In genomic region chr17:52383493-52384100, GRCh38 we compare ENCODE assay signal across 9 cellular contexts.
DNase-seq lines count a peak whose midpoint lies in the region; ATAC-seq and TF ChIP-seq lines count a peak whose summit lies in the region.
"Had no signal": no experiment of that assay in that cellular context is flagged by ENCODE, and none has a peak within 500 bp of the region (broad histone marks: within the 10 kb centered on the region; RNA-seq: fewer than 3 reads in every experiment).

No MANE protein-coding gene starts in this region.

- H3K9me3 ChIP-seq in upper lobe of right lung: no peaks in the 10 kb centered on the region

- no peak overlapping the region for H3K27ac ChIP-seq in upper lobe of right lung

- intact Hi-C loops in left colon (cut with DNase I, micrococcal nuclease) (no loop called here), upper lobe of right lung (cut with DNase I) (no loop called here)

- peaks cover 4% of the 10 kb centered on the region for H3K27me3 Mint-ChIP-seq in brain
- H3K27me3 Mint-ChIP-seq: B cell had no signal

- no peak overlapping the region for H3K4me3 ChIP-seq in upper lobe of right lung

- H3K27me3 ChIP-seq in upper lobe of right lung: no peaks in the 10 kb centered on the region

- no peaks in the 10 kb centered on the region for H3K36me3 Mint-ChIP-seq in brain

- H3K36me3 ChIP-seq in upper lobe of right lung: no peaks in the 10 kb centered on the region

- DNase-seq in NCI-H2171 treated with DMSO at 0.1 percent for 48 hours (lab: John Stamatoyannopoulos, UW): peak; percentile 12
- no peak for DNase-seq in NCI-H2171 (lab: John Stamatoyannopoulos, UW)
- peak; percentile 32 for DNase-seq in NCI-H524 treated with DMSO at 0.1 percent for 48 hours (lab: John Stamatoyannopoulos, UW)
- DNase-seq in left colon: peak; percentile 54 to 63
- no peak for DNase-seq in upper lobe of right lung

- H3K4me3 Mint-ChIP-seq in brain: no peak overlapping the region
- H3K4me3 Mint-ChIP-seq: B cell had no signal

- no peaks in the 10 kb centered on the region for H3K4me1 ChIP-seq in upper lobe of right lung

- H3K4me1 Mint-ChIP-seq in brain: no peaks in the 10 kb centered on the region
- H3K4me1 Mint-ChIP-seq: B cell had no signal

- peak overlapping the region in 1 of 5 experiments; percentile 37 for H3K27ac Mint-ChIP-seq in brain
- H3K27ac Mint-ChIP-seq: B cell had no signal

- peak; percentile 66 for ATAC-seq in HG02885 (IDR thresholded peaks at IDR 0.05; ENCODE audit: poor library complexity, unreplicated experiment)
- ATAC-seq in left colon: peak; percentile 90
- peak; percentile 90 for ATAC-seq in upper lobe of right lung
- ATAC-seq in GM19023 (IDR thresholded peaks at IDR 0.05; ENCODE audit: unreplicated experiment): no peak

- peak; percentile 64 to 75 for TF ChIP-seq CTCF in brain (conservative IDR thresholded peaks at IDR 0.05)
- peak; percentile 66 for TF ChIP-seq CTCF in upper lobe of right lung (IDR thresholded peaks at IDR 0.05)

- H3K9me3 Mint-ChIP-seq in brain: peaks cover 0 to 3% (median 2%) of the 10 kb centered on the region in 5 experiments

Comparison
In these comparisons a context has a peak if more than half of its experiments do, and no peak if none do; other contexts are left out.
1. DNase-seq: peak in NCI-H2171 treated with DMSO at 0.1 percent for 48 hours (single experiment), NCI-H524 treated with DMSO at 0.1 percent for 48 hours (single experiment) and left colon (2 of 2); none in NCI-H2171 (single experiment) and upper lobe of right lung (single experiment).